ENCODE assay signal across 8 cellular contexts in the genomic region with DNA sequence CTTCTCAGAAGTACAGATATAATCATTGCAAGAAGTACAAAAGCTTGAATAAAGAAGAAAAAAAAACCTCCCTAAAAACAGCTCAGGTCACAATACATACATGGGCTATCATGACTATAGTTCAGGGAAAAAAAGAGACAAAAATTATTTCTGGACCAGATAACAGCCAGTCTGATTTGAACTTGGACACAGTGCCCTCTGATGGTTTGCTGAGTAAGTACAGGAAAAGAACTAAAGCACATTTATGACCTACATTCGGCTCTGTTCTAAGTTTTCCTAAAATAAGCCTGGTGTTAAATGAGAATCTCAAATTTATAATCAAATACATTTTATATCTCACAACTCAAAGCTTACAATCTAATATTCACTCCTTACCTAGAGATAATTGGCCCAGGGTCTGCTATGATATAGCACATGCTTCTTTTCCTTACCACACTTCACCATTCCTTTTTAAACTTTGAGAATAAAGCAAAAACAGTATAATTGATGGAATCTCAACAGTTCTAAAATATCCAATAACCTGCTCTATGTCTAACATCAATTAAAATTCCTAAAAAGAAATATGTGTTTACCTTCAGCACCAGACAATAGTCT.
A peak's percentile ranks its signal among the peaks of the same experiment; 100 is the strongest.
DNase-seq lines count a peak whose midpoint lies in the region; ATAC-seq and TF ChIP-seq lines count a peak whose summit lies in the region.

No MANE protein-coding gene starts in this region.

- H3K36me3 ChIP-seq in MG63: peaks cover 90% of the 10 kb centered on the region

- DNase-seq in Caki2 (ENCODE audit: low read depth): peak; percentile 27
- peak; percentile 57 for DNase-seq in NCI-H2029 treated with DMSO at 0.1 percent for 48 hours (lab: John Stamatoyannopoulos, UW)
- DNase-seq in fibroblast of the aortic adventitia (ENCODE audit: low read depth): peak; percentile 78
- DNase-seq in non-pigmented ciliary epithelial cell (ENCODE audit: low read depth): peak; percentile 24
- no peak for DNase-seq in MG63

- no peak overlapping the region for H3K4me3 ChIP-seq in fibroblast of the aortic adventitia (ENCODE audit: low read depth, low read length)
- no peak overlapping the region for H3K4me3 ChIP-seq in MG63

- no peaks in the 10 kb centered on the region for H3K27me3 ChIP-seq in MG63

- H3K9me3 ChIP-seq in MG63: no peaks in the 10 kb centered on the region

- no peak overlapping the region for H3K27ac ChIP-seq in VCaP

- in situ Hi-C loops in Caki2 (cut with HindIII; ENCODE audit: low pct_unique_long_range_greater_than_20kb, low sequenced_read_pairs): no loop called here

- TF ChIP-seq CTCF in VCaP (conservative IDR thresholded peaks at IDR 0.05) (peak; percentile 83), fibroblast of the aortic adventitia (IDR thresholded peaks at IDR 0.05; ENCODE audit: insufficient read depth, low read length) (peak; percentile 76)

- peak; percentile 83 for ATAC-seq in GM21515 (IDR thresholded peaks at IDR 0.05; ENCODE audit: unreplicated experiment)
- ATAC-seq in HG02870 (IDR thresholded peaks at IDR 0.05; ENCODE audit: unreplicated experiment): no peak
